ENCODE assay signal across 1 cellular context in genomic region chr6:123768939-123769338, GRCh38.
TF ChIP-seq lines count a peak whose summit lies in the region.

No MANE protein-coding gene starts in this region.

TF ChIP-seq in GM12878, 131 proteins besides CTCF, POLR2A, EP300 and RAD21:
- TF ChIP-seq JUND (IDR thresholded peaks at IDR 0.05; ENCODE audit: low read depth, low read length) = no peak
- TF ChIP-seq KAT2A (conservative IDR thresholded peaks at IDR 0.05; ENCODE audit: control insufficient read depth, low read depth, low read length) = no peak
- no peak for TF ChIP-seq SRF (IDR thresholded peaks at IDR 0.05; ENCODE audit: low read depth in 2 of 2, low read length in 2 of 2)
- TF ChIP-seq E4F1 (IDR thresholded peaks at IDR 0.05; ENCODE audit: borderline replicate concordance, partially characterized antibody) = no peak
- no peak for TF ChIP-seq ZNF207 (IDR thresholded peaks at IDR 0.05; ENCODE audit: borderline replicate concordance)
- TF ChIP-seq SMAD5 (IDR thresholded peaks at IDR 0.05; ENCODE audit: low read depth) = no peak
- TF ChIP-seq TCF7 (IDR thresholded peaks at IDR 0.05; ENCODE audit: borderline replicate concordance) = no peak
- TF ChIP-seq RELA (IDR thresholded peaks at IDR 0.05; ENCODE audit: borderline replicate concordance, partially characterized antibody) = no peak
TF ChIP-seq in GM12878: peak in this region for 0.
